ENCODE assay signal across 16 cellular contexts in the genomic region with DNA sequence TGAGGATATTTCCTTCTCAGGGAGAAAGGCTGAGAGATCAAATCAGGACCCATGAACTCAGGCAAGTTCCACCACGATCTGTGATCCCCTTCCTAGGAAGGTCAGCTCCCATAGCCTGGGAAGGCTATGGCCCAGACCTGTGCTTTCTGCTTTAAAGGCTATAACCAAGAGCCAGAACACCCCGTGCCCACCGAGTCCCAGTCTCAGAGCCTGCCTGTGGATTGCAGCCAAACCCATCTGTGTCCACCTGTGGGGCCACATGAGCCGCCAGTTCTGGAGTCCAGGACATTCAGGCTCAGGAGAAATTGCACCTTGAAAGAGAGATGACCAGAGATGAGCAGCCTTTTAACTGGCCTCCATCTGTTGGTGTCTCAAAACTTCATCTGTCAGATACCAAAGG. TPM values are rescaled to one million over a fixed set of nuclear protein-coding genes. Genes with fewer than 3 reads are reported as not detected.
"Had no signal": no experiment of that assay in that cellular context is flagged by ENCODE, and none has a peak within 500 bp of the region (broad histone marks: within the 10 kb centered on the region; RNA-seq: fewer than 3 reads in every experiment).

No MANE protein-coding gene starts in this region.

- H3K4me1 ChIP-seq: parathyroid adenoma had no signal

- H3K36me3 ChIP-seq: thoracic aorta had no signal

- DNase-seq: activated gamma-delta T cell; activated T-cell treated with anti-CD3 and anti-CD28 coated beads, Interleukin-2, amount 50 U/mL, for 1 hour; body of pancreas; erythroblast; mesendoderm; retina; SK-N-SH; stimulated activated CD4-positive, alpha-beta T cell treated with anti-CD3 and anti-CD28 coated beads, Interleukin-4, amount 100 ng/mL, for 24 hours; T-helper 17 cell had no signal

- H3K27ac Mint-ChIP-seq: dendritic cell treated with granulocyte-macrophage colony-stimulating factor and Interleukin-4, amounts not matched to agents 40 ng/mL and 50 ng/mL, for 4 days; stimulated activated naive CD8-positive, alpha-beta T cell treated with anti-CD3 and anti-CD28 coated beads, Interleukin-15, Interleukin-2, amounts not matched to agents 100 ng/mL and 50 ng/mL, for 24 hours had no signal

- H3K9me3 ChIP-seq: body of pancreas, SK-N-SH, thoracic aorta had no signal

- H3K9ac ChIP-seq: parathyroid adenoma, SK-N-SH had no signal

- H3K4me3 ChIP-seq: body of pancreas, hepatocyte, thoracic aorta had no signal

- H3K27me3 ChIP-seq: body of pancreas had no signal

- H3K27me3 Mint-ChIP-seq: stimulated activated naive CD8-positive, alpha-beta T cell treated with anti-CD3 and anti-CD28 coated beads, Interleukin-15, Interleukin-2, amounts not matched to agents 100 ng/mL and 50 ng/mL, for 24 hours; T-helper 17 cell had no signal

- H3K4me3 Mint-ChIP-seq: central memory CD8-positive, alpha-beta T cell; dendritic cell treated with granulocyte-macrophage colony-stimulating factor and Interleukin-4, amounts not matched to agents 40 ng/mL and 50 ng/mL, for 4 days; stimulated activated naive CD8-positive, alpha-beta T cell treated with anti-CD3 and anti-CD28 coated beads, Interleukin-15, Interleukin-2, amounts not matched to agents 100 ng/mL and 50 ng/mL, for 24 hours; T-helper 17 cell had no signal

- H3K79me2 ChIP-seq: hepatocyte, parathyroid adenoma had no signal

- H3K4me2 ChIP-seq: hepatocyte, SK-N-SH had no signal

- H3K9me2 ChIP-seq: SK-N-SH had no signal

- ATAC-seq: body of pancreas, T-helper 17 cell had no signal

- H3K27ac ChIP-seq: body of pancreas, hepatocyte, parathyroid adenoma, thoracic aorta had no signal

- H3K9me3 Mint-ChIP-seq: central memory CD8-positive, alpha-beta T cell; dendritic cell treated with granulocyte-macrophage colony-stimulating factor and Interleukin-4, amounts not matched to agents 40 ng/mL and 50 ng/mL, for 4 days had no signal

- H2AFZ ChIP-seq: hepatocyte, parathyroid adenoma had no signal

RNA-seq across cellular contexts. Expression of a gene that starts 46.9 kb away (rescaled TPM):
- total RNA-seq: body of pancreas, liver, thoracic aorta had no signal
- polyA plus RNA-seq: hepatocyte, SK-N-SH had no signal
